7 cellular contexts compared by ENCODE assay signal in the genomic region with DNA sequence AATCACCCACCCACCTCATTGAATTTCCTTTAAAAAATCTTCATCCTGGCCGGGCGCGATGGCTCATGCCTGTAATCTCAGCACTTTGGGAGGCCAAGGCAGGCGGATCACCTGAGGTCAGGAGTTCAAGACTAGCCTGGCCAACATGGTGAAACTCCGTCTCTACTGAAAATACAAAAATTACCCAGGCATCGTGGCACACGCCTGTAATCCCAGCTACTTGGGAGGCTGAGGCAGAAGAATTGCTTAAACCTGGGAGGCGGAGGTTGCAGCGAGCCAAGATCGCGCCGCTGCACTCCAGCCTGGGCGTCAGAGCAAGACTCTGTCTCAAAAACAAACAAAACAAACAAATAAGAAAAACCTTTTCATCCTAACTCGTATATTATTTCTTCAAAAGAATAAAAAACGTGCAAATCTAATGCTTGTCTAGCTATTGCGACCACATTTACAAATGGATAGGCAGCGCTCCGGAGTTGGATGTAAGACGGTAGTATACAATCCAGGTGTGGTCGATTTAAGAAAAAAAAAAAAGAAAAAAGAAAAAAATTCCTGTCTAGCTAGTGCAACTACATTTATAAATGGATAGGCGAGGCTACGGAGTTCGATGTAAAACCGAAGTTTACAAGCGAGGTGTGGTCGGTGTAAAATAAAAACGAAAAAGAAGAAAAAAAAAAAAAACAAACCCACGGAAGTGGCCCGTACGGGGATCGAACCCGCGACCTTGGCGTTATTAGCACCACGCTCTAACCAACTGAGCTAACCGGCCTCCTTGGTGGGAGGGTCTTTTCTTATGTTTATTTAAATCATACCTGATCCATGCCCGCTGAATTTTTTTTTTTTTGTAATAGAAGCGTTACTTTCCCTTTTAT.
DNase-seq lines count a peak whose midpoint lies in the region; ATAC-seq, FAIRE-seq and TF ChIP-seq lines count a peak whose summit lies in the region.
"Not testable (repeated sequence)": the region's sequence is repeated elsewhere in the genome, so short reads cannot be mapped to it uniquely, and the experiment has no call there.

No MANE protein-coding gene starts in this region.

- H4K20me1 ChIP-seq in KMS-11 (ENCODE audit: insufficient read depth), result not testable (repeated sequence)

- not testable (repeated sequence) for TF ChIP-seq POLR2A in GM12891 (IDR thresholded peaks at IDR 0.05; ENCODE audit: low read depth, low read length); Peyer's patch (IDR thresholded peaks at IDR 0.05)

- peak overlapping the region; percentile 79 for H2AFZ ChIP-seq in KMS-11 (ENCODE audit: low read depth)

- H3K4me3 ChIP-seq in KMS-11 (IDR thresholded peaks at IDR 0.05; ENCODE audit: insufficient read depth, low read depth, low read length), result not testable (repeated sequence)
- H3K4me3 ChIP-seq in Peyer's patch (peak overlapping the region; percentile 69 to 85 (median 77)), skeletal muscle satellite cell (ENCODE audit: low read length) (peak overlapping the region; percentile 98)

- H3K4me1 ChIP-seq in KMS-11 (ENCODE audit: low read depth, poor library complexity, severe bottlenecking); Peyer's patch; skeletal muscle satellite cell (ENCODE audit: control insufficient read depth, insufficient read depth, low read length): not testable (repeated sequence)

- peak overlapping the region; percentile 41; the same call in 1 of the 2 replicates for H3K4me2 ChIP-seq in KMS-11
- peak overlapping the region; percentile 96 for H3K4me2 ChIP-seq in skeletal muscle satellite cell (ENCODE audit: low read length)

- TF ChIP-seq CTCF in KMS-11 (conservative IDR thresholded peaks at IDR 0.05; ENCODE audit: low read depth, low read length); Peyer's patch (IDR thresholded peaks at IDR 0.05): not testable (repeated sequence)

- not testable (repeated sequence) for H3K36me3 ChIP-seq in KMS-11 (ENCODE audit: insufficient read depth); Peyer's patch; skeletal muscle satellite cell (ENCODE audit: insufficient read depth, low read length)

- FAIRE-seq in GM12891 (lab: Jason Lieb, UNC), result peak; percentile 16

- DNase-seq in GM12891 (ENCODE audit: insufficient read length, low spot score), result not testable (repeated sequence)
- DNase-seq in Peyer's patch, result peak; percentile 39 to 77 (median 67)
- DNase-seq in activated T-cell treated with anti-CD3 and anti-CD28 coated beads for 1 hour (ENCODE audit: low read depth), result peak; percentile 70
- DNase-seq in effector CD4-positive, alpha-beta T cell, result peak; percentile 53
- peak in 1 of 2 donors; percentile 76 for DNase-seq in left colon

- H3K27ac ChIP-seq in KMS-11 (peak overlapping the region; percentile 77), Peyer's patch (peak overlapping the region in 2 of 4 donors; percentile 68 to 80)

- H3K9ac ChIP-seq in KMS-11 (peak overlapping the region; percentile 72), skeletal muscle satellite cell (ENCODE audit: low read depth, low read length) (peak overlapping the region; percentile 94)

- intact Hi-C loops in left colon (cut with DNase I, micrococcal nuclease), result not testable (repeated sequence)

- not testable (repeated sequence) for H3K27me3 ChIP-seq in KMS-11 (ENCODE audit: insufficient read depth, low read depth); Peyer's patch
- H3K27me3 ChIP-seq in skeletal muscle satellite cell (ENCODE audit: control insufficient read depth, insufficient read depth, low read length), result peaks cover 10% of the 10 kb centered on the region

- H3K79me2 ChIP-seq in KMS-11 (ENCODE audit: insufficient read depth, low read depth), result not testable (repeated sequence)

- not testable (repeated sequence) for H3K9me3 ChIP-seq in Peyer's patch; skeletal muscle satellite cell (replicated peaks; ENCODE audit: low read length)

- ATAC-seq in left colon, result peak; percentile 67

TF ChIP-seq in GM12891, 5 proteins besides CTCF, POLR2A, EP300 and RAD21:
- 0 out of 2 replicates have a peak, but pooled peaks have one; percentile 16 for TF ChIP-seq POU2F2 (IDR thresholded peaks at IDR 0.05; ENCODE audit: low read depth, low read length)
